21 cellular contexts compared by ENCODE assay signal in the genomic region with DNA sequence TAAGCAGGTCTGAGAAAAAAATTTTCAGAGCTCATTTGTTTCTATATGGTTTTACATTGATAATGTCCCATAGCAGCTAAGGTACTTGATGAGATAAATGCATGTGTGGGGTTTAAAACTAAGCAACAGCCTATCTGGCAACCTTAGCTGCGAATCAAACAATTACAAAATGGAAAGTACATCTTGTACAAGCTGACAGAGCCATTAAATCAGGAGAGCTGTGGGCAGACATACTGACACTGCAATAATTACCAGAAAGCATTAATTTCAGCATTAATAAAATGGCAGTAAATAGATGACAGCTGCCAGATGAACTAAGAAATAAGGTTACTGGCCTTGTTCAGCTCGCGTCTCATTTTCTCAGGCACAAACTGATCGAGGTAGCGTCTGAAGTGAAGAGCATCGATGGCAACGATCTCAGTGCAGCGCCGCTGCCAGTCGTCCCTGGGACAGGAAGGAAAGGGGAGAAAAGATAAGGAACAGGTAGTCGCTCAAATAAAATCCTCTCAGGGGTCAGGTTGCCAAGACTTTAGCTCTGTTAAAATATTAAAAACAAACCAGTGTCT.
"Had no signal": no experiment of that assay in that cellular context is flagged by ENCODE, and none has a peak within 500 bp of the region (broad histone marks: within the 10 kb centered on the region; RNA-seq: fewer than 3 reads in every experiment).

No MANE protein-coding gene starts in this region.

- H3K4me1 ChIP-seq: breast epithelium, tibial artery, uterus had no signal

- H3K9me3 ChIP-seq: breast epithelium, pancreas, tibial artery, uterus had no signal

- H3K4me3 ChIP-seq: breast epithelium, lung, pancreas, tibial artery, uterus had no signal

- DNase-seq: activated CD4-positive, alpha-beta T cell treated with anti-CD3 and anti-CD28 coated beads, Interleukin-2, amount 50 U/mL, for 48 hours; activated CD4-positive, CD25-positive, alpha-beta regulatory T cell treated with anti-CD3 and anti-CD28 coated beads, Interleukin-2, amount 50 U/mL, for 72 hours; activated naive CD4-positive, alpha-beta T cell treated with anti-CD3 and anti-CD28 coated beads for 36 hours; activated naive CD8-positive, alpha-beta T cell treated with anti-CD3 and anti-CD28 coated beads, Interleukin-2, amount 50 U/mL, for 24 hours; aorta; cerebellar nuclear complex; foreskin fibroblast; glutamatergic neuron; immature natural killer cell; left cardiac atrium; pancreas; SW 1271; tibial artery; uterus had no signal

- H3K27ac ChIP-seq: breast epithelium, pancreas, tibial artery had no signal

- H3K36me3 ChIP-seq: breast epithelium, pancreas, uterus had no signal

- H3K27me3 Mint-ChIP-seq: activated naive CD8-positive, alpha-beta T cell treated with anti-CD3 and anti-CD28 coated beads, Interleukin-2, amount 50 U/mL, for 24 hours; dendritic cell treated with granulocyte-macrophage colony-stimulating factor and Interleukin-4, amounts not matched to agents 40 ng/mL and 50 ng/mL, for 4 days had no signal

- H3K4me1 Mint-ChIP-seq: activated naive CD8-positive, alpha-beta T cell treated with anti-CD3 and anti-CD28 coated beads, Interleukin-2, amount 50 U/mL, for 24 hours had no signal

- H3K27me3 ChIP-seq: breast epithelium, pancreas, tibial artery, uterus had no signal

- ATAC-seq: activated naive CD8-positive, alpha-beta T cell treated with anti-CD3 and anti-CD28 coated beads, Interleukin-2, amount 50 U/mL, for 24 hours; left cardiac atrium; stimulated activated effector memory CD8-positive, alpha-beta T cell treated with anti-CD3 and anti-CD28 coated beads, Interleukin-12 subunit alpha, Interleukin-12 subunit beta, amount 100 ng/mL, for 72 hours had no signal

- H3K27ac Mint-ChIP-seq: activated naive CD4-positive, alpha-beta T cell treated with anti-CD3 and anti-CD28 coated beads for 36 hours; activated naive CD8-positive, alpha-beta T cell treated with anti-CD3 and anti-CD28 coated beads, Interleukin-2, amount 50 U/mL, for 24 hours; activated T-helper 2 cell treated with anti-CD3 and anti-CD28 coated beads, Interferon-gamma antibody, Interleukin-2, Interleukin-4, amounts not matched to agents 10 μg/mL and 5 μg/mL and 100 μg/mL, durations not matched to agents 14 hours and 24 hours and 36 hours; dendritic cell treated with granulocyte-macrophage colony-stimulating factor and Interleukin-4, amounts not matched to agents 40 ng/mL and 50 ng/mL, for 4 days; immature natural killer cell; mesothelial cell of epicardium; stimulated activated effector memory CD8-positive, alpha-beta T cell treated with anti-CD3 and anti-CD28 coated beads, Interleukin-12 subunit alpha, Interleukin-12 subunit beta, amount 100 ng/mL, for 72 hours had no signal

- H3K9me3 Mint-ChIP-seq: activated naive CD4-positive, alpha-beta T cell treated with anti-CD3 and anti-CD28 coated beads for 36 hours; activated naive CD8-positive, alpha-beta T cell treated with anti-CD3 and anti-CD28 coated beads, Interleukin-2, amount 50 U/mL, for 24 hours; activated T-helper 2 cell treated with anti-CD3 and anti-CD28 coated beads, Interferon-gamma antibody, Interleukin-2, Interleukin-4, amounts not matched to agents 10 μg/mL and 5 μg/mL and 100 μg/mL, durations not matched to agents 14 hours and 24 hours and 36 hours; dendritic cell treated with granulocyte-macrophage colony-stimulating factor and Interleukin-4, amounts not matched to agents 40 ng/mL and 50 ng/mL, for 4 days; immature natural killer cell; mesothelial cell of epicardium; stimulated activated effector memory CD8-positive, alpha-beta T cell treated with anti-CD3 and anti-CD28 coated beads, Interleukin-12 subunit alpha, Interleukin-12 subunit beta, amount 100 ng/mL, for 72 hours had no signal

- FAIRE-seq: endometrium, pancreas had no signal

- H3K4me3 Mint-ChIP-seq: activated naive CD4-positive, alpha-beta T cell treated with anti-CD3 and anti-CD28 coated beads for 36 hours; activated naive CD8-positive, alpha-beta T cell treated with anti-CD3 and anti-CD28 coated beads, Interleukin-2, amount 50 U/mL, for 24 hours; dendritic cell treated with granulocyte-macrophage colony-stimulating factor and Interleukin-4, amounts not matched to agents 40 ng/mL and 50 ng/mL, for 4 days; immature natural killer cell; mesothelial cell of epicardium; stimulated activated effector memory CD8-positive, alpha-beta T cell treated with anti-CD3 and anti-CD28 coated beads, Interleukin-12 subunit alpha, Interleukin-12 subunit beta, amount 100 ng/mL, for 72 hours had no signal
